1 cellular context compared by ENCODE assay signal in genomic region chr12:132507656-132508055, GRCh38.
TF ChIP-seq lines count a peak whose summit lies in the region.

No MANE protein-coding gene starts in this region.

TF ChIP-seq in SK-N-SH, 30 proteins besides CTCF, POLR2A, EP300 and RAD21 (continued from another document):
- TF ChIP-seq, protein P1, sequence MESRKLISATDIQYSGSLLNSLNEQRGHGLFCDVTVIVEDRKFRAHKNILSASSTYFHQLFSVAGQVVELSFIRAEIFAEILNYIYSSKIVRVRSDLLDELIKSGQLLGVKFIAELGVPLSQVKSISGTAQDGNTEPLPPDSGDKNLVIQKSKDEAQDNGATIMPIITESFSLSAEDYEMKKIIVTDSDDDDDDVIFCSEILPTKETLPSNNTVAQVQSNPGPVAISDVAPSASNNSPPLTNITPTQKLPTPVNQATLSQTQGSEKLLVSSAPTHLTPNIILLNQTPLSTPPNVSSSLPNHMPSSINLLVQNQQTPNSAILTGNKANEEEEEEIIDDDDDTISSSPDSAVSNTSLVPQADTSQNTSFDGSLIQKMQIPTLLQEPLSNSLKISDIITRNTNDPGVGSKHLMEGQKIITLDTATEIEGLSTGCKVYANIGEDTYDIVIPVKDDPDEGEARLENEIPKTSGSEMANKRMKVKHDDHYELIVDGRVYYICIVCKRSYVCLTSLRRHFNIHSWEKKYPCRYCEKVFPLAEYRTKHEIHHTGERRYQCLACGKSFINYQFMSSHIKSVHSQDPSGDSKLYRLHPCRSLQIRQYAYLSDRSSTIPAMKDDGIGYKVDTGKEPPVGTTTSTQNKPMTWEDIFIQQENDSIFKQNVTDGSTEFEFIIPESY (IDR thresholded peaks at IDR 0.05; ENCODE audit: borderline replicate concordance, low read depth): no peak
- TF ChIP-seq POLR2AphosphoS5 (IDR thresholded peaks at IDR 0.05; ENCODE audit: low read depth, low read length) (no peak), JUND (IDR thresholded peaks at IDR 0.05) (no peak), YY1 (IDR thresholded peaks at IDR 0.05; ENCODE audit: low read depth) (no peak), GABPA (IDR thresholded peaks at IDR 0.05; ENCODE audit: low read depth) (no peak)
